Comparison of ENCODE assay signal across 8 cellular contexts in the genomic region with DNA sequence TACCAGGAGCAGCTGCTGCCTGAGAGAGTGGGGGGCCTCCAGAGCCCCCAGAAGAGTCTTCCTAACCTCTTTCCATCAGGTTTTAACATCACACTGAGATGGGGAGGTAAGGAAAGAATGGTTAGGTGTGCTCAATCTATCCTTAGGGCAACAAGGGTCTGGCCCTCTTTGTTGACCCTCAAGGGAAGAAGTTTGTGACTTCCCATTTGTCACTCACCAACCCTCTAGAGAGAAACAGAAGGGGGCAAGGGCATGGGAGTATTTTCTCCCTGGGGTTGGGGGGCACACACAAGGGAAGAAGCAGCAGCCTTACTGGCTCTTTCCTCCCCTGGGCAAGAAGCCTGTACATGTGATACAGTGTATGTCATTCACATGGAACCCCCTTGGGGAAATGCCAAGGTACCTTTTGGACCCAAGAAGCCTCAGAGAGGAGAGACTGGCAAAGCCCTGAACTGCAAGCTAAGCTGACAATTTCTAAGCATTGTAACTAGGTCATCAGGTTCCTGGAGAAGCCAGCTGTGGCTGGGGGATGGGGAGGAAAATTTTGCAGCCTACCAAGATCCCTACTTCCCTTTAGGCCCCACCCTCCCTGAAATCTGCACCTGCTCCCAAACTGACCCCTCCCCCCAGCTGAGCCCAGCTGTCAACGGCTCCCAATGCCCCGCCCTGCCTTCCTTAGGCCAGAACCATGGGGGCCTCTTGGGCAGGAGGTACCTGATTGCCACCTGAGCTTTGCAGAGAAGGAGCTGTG. TPM values are rescaled to one million over a fixed set of nuclear protein-coding genes. Genes with fewer than 3 reads are reported as not detected.
A peak's percentile ranks its signal among the peaks of the same experiment; 100 is the strongest.
DNase-seq lines count a peak whose midpoint lies in the region; ATAC-seq and TF ChIP-seq lines count a peak whose summit lies in the region.

No MANE protein-coding gene starts in this region.

- H3K4me3 ChIP-seq in duodenal mucosa (ENCODE audit: low read depth in 1 of 2, low read length in 2 of 2) (peak overlapping the region in 1 of 2 donors; percentile 17), sigmoid colon (no peak overlapping the region)

- TF ChIP-seq EP300 in sigmoid colon (IDR thresholded peaks at IDR 0.05): no peak

- DNase-seq in KBM-7: peak; percentile 54
- peak; percentile 89 for DNase-seq in NCI-H748 treated with DMSO at 0.1 percent for 48 hours (lab: John Stamatoyannopoulos, UW)
- DNase-seq in sigmoid colon: peak; percentile 81

- H3K9me3 ChIP-seq in duodenal mucosa (ENCODE audit: control insufficient read depth in 1 of 2, low read length in 2 of 2): no peaks in the 10 kb centered on the region
- H3K9me3 ChIP-seq in sigmoid colon: no peaks in the 10 kb centered on the region

- H3K27me3 ChIP-seq in duodenal mucosa (ENCODE audit: control insufficient read depth in 1 of 2, insufficient read depth in 2 of 2, low read length in 2 of 2) (no peaks in the 10 kb centered on the region), sigmoid colon (no peaks in the 10 kb centered on the region)

- ATAC-seq in HG02973 (IDR thresholded peaks at IDR 0.05; ENCODE audit: unreplicated experiment) (no peak), GM19452 (IDR thresholded peaks at IDR 0.05; ENCODE audit: unreplicated experiment) (no peak), GM18505 (IDR thresholded peaks at IDR 0.05; ENCODE audit: unreplicated experiment) (no peak), HG03095 (IDR thresholded peaks at IDR 0.05; ENCODE audit: unreplicated experiment) (no peak)

- H3K36me3 ChIP-seq in duodenal mucosa (ENCODE audit: control insufficient read depth in 1 of 2, insufficient read depth in 2 of 2, low read length in 2 of 2): peaks cover 20 to 27% of the 10 kb centered on the region in 2 donors
- peaks cover 0 to 18% (median 9%) of the 10 kb centered on the region in 4 donors for H3K36me3 ChIP-seq in sigmoid colon

- in situ Hi-C loops in KBM-7 (cut with MboI; ENCODE audit: low pct_unique_long_range_greater_than_20kb, low sequenced_read_pairs): no loop called here

- H3K9ac ChIP-seq in duodenal mucosa (ENCODE audit: low read depth in 1 of 2, low read length in 2 of 2): peak overlapping the region; percentile 27 to 40

- whole genome bisulfite sequencing in sigmoid colon, 2 donors: 14 to 19% methylated on average over 2 of the region's 2 CpGs

- H3K4me1 ChIP-seq in duodenal mucosa (ENCODE audit: control insufficient read depth in 1 of 2, insufficient read depth in 2 of 2, low read length in 2 of 2) (peaks cover 79 to 82% of the 10 kb centered on the region in 2 donors), sigmoid colon (peaks cover 0 to 57% (median 53%) of the 10 kb centered on the region in 4 donors)

- intact Hi-C loops in sigmoid colon (cut with DNase I): no loop called here

- TF ChIP-seq POLR2A in sigmoid colon (IDR thresholded peaks at IDR 0.05) (no peak), GM18505 (IDR thresholded peaks at IDR 0.05; ENCODE audit: borderline replicate concordance, extremely low read depth, insufficient read depth, insufficient read length) (no peak)

- TF ChIP-seq CTCF in sigmoid colon (IDR thresholded peaks at IDR 0.05): no peak

- peak overlapping the region; percentile 49 for H3K27ac ChIP-seq in duodenal mucosa (ENCODE audit: low read depth, low read length)
- peak overlapping the region; percentile 27 to 53 (median 38) for H3K27ac ChIP-seq in sigmoid colon

RNA-seq across cellular contexts. Expression of gene BCL2L1, which starts 14.5 kb away (rescaled TPM):
- 10 to 100 TPM; 53.2 to 71.3 (median 55.7) TPM for total RNA-seq in sigmoid colon
- polyA plus RNA-seq in sigmoid colon: 10 to 100 TPM; 76.1 to 94.8 (median 78.7) TPM

RNA-seq across cellular contexts. Expression of gene TPX2, which starts 30.9 kb away (rescaled TPM):
- total RNA-seq in sigmoid colon: 1 to 10 TPM in 1 of 4 donors, under 1 TPM in 1, not detected in 2; 0.36 to 1.8 TPM
- polyA plus RNA-seq in sigmoid colon: 10 to 100 TPM in 1 of 3 donors, 1 to 10 TPM in 2; 2.4 to 24.0 (median 4.9) TPM
